In the genomic region with DNA sequence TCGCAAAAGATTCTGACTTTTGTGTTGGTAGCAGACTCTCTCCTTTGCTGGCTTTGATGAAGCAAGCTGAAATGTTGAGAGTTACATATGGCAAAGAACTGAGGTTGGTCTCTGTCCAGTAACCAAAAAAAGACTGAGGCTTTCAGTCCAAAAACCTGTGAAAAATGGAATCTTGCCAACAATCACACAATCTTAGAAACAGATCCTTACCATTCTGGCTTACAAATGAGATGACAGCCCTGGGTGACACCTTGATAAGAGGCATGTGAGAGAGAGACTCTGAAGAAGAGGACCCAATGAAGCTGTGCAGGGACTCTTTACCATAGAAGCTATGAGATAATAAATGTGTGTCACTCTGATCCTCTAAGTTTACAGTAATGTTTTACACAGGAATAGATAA, we compare ENCODE assay signal across 33 cellular contexts.
"Had no signal": no experiment of that assay in that cellular context is flagged by ENCODE, and none has a peak within 500 bp of the region (broad histone marks: within the 10 kb centered on the region; RNA-seq: fewer than 3 reads in every experiment).

No MANE protein-coding gene starts in this region.

- H3K36me3 ChIP-seq: brain microvascular endothelial cell, MG63, SJSA1 had no signal

- H3K4me1 ChIP-seq: SJSA1 had no signal

- H3K4me3 ChIP-seq: MG63, SJSA1 had no signal

- H3K27ac Mint-ChIP-seq: activated CD4-positive, alpha-beta memory T cell treated with anti-CD3 and anti-CD28 coated beads for 36 hours; activated naive CD4-positive, alpha-beta T cell treated with anti-CD3 and anti-CD28 coated beads, Interleukin-2, amount 10 ng/mL, durations not matched to agents 7 days and 5 days; activated naive CD8-positive, alpha-beta T cell; activated naive CD8-positive, alpha-beta T cell treated with anti-CD3 and anti-CD28 coated beads, Interleukin-2, amount 50 U/mL, for 24 hours; activated T-helper 1 cell treated with anti-CD3 and anti-CD28 coated beads, Interleukin-12 subunit alpha, Interleukin-12 subunit beta, Interleukin-2, Interleukin-4 antibody, amounts not matched to agents 30 ng/mL and 10 ng/mL and 1 ng/mL, durations not matched to agents 14 hours and 24 hours and 36 hours; T-helper 1 cell treated with Interleukin-12 subunit alpha and Interleukin-12 subunit beta and Interleukin-4 antibody, amounts not matched to agents 30 μg/mL and 1 μg/mL, for 36 hours; T-helper 2 cell treated with Interferon-gamma antibody and Interleukin-4, amounts not matched to agents 5 μg/mL and 100 μg/mL, for 36 hours; WTC11 had no signal

- DNase-seq: activated CD4-positive, alpha-beta memory T cell treated with anti-CD3 and anti-CD28 coated beads for 36 hours; activated CD4-positive, alpha-beta T cell treated with anti-CD3 and anti-CD28 coated beads for 4 hours; activated CD4-positive, alpha-beta T cell treated with anti-CD3 and anti-CD28 coated beads, Interleukin-2, amount 50 U/mL, for 1 hour; activated CD4-positive, CD25-positive, alpha-beta regulatory T cell treated with anti-CD3 and anti-CD28 coated beads, Interleukin-2, amount 50 U/mL, for 72 hours; activated CD8-positive, alpha-beta memory T cell treated with anti-CD3 and anti-CD28 coated beads, Interleukin-2, amount 50 U/mL, for 4 hours; activated effector memory CD4-positive, alpha-beta T cell treated with Interleukin-2 at 50 U/mL for 16 hours; activated naive CD4-positive, alpha-beta T cell treated with anti-CD3 and anti-CD28 coated beads, Interleukin-2, amount 10 ng/mL, durations not matched to agents 7 days and 5 days; activated naive CD8-positive, alpha-beta T cell treated with anti-CD3 and anti-CD28 coated beads, Interleukin-2, amount 50 U/mL, for 24 hours; activated T-cell treated with anti-CD3 and anti-CD28 coated beads for 4 hours; activated T-cell treated with anti-CD3 and anti-CD28 coated beads, Interleukin-2, amount 50 U/mL, for 4 hours; brain microvascular endothelial cell; central memory CD4-positive, alpha-beta T cell; Karpas-422; KBM-7; MG63; NCI-H1048; NCI-H1436 treated with DMSO at 0.1 percent for 48 hours; NCI-H1694 treated with DMSO at 0.1 percent for 48 hours; NCI-H2029 treated with DMSO at 0.1 percent for 48 hours; NCI-H2107; NCI-H2171; NCI-H524; NCI-H69; NCI-H82; SHP77 treated with DMSO at 0.1 percent for 48 hours; SK-N-SH had no signal

- H3K4me3 Mint-ChIP-seq: activated CD4-positive, alpha-beta memory T cell treated with anti-CD3 and anti-CD28 coated beads for 36 hours; activated naive CD4-positive, alpha-beta T cell treated with anti-CD3 and anti-CD28 coated beads, Interleukin-2, amount 10 ng/mL, durations not matched to agents 7 days and 5 days; activated naive CD8-positive, alpha-beta T cell; activated naive CD8-positive, alpha-beta T cell treated with anti-CD3 and anti-CD28 coated beads, Interleukin-2, amount 50 U/mL, for 24 hours; activated T-cell treated with anti-CD3 and anti-CD28 coated beads, Interleukin-2, amount 50 U/mL, for 4 hours; activated T-helper 1 cell treated with anti-CD3 and anti-CD28 coated beads, Interleukin-12 subunit alpha, Interleukin-12 subunit beta, Interleukin-2, Interleukin-4 antibody, amounts not matched to agents 30 ng/mL and 10 ng/mL and 1 ng/mL, durations not matched to agents 14 hours and 24 hours and 36 hours; T-helper 1 cell treated with Interleukin-12 subunit alpha and Interleukin-12 subunit beta and Interleukin-4 antibody, amounts not matched to agents 30 μg/mL and 1 μg/mL, for 36 hours; T-helper 2 cell treated with Interferon-gamma antibody and Interleukin-4, amounts not matched to agents 5 μg/mL and 100 μg/mL, for 36 hours; WTC11 had no signal

- H3K9me3 Mint-ChIP-seq: activated CD4-positive, alpha-beta memory T cell treated with anti-CD3 and anti-CD28 coated beads for 36 hours; activated naive CD4-positive, alpha-beta T cell treated with anti-CD3 and anti-CD28 coated beads, Interleukin-2, amount 10 ng/mL, durations not matched to agents 7 days and 5 days; activated naive CD8-positive, alpha-beta T cell treated with anti-CD3 and anti-CD28 coated beads, Interleukin-2, amount 50 U/mL, for 24 hours; activated T-cell treated with anti-CD3 and anti-CD28 coated beads, Interleukin-2, amount 50 U/mL, for 4 hours; activated T-helper 1 cell treated with anti-CD3 and anti-CD28 coated beads, Interleukin-12 subunit alpha, Interleukin-12 subunit beta, Interleukin-2, Interleukin-4 antibody, amounts not matched to agents 30 ng/mL and 10 ng/mL and 1 ng/mL, durations not matched to agents 14 hours and 24 hours and 36 hours; T-helper 1 cell treated with Interleukin-12 subunit alpha and Interleukin-12 subunit beta and Interleukin-4 antibody, amounts not matched to agents 30 μg/mL and 1 μg/mL, for 36 hours; T-helper 2 cell treated with Interferon-gamma antibody and Interleukin-4, amounts not matched to agents 5 μg/mL and 100 μg/mL, for 36 hours; WTC11 had no signal

- ATAC-seq: activated naive CD8-positive, alpha-beta T cell treated with anti-CD3 and anti-CD28 coated beads, Interleukin-2, amount 50 U/mL, for 24 hours; activated T-cell treated with anti-CD3 and anti-CD28 coated beads, Interleukin-2, amount 50 U/mL, for 4 hours; Panc1; WTC11 had no signal

- H3K27me3 Mint-ChIP-seq: activated CD4-positive, alpha-beta memory T cell treated with anti-CD3 and anti-CD28 coated beads for 36 hours; activated naive CD4-positive, alpha-beta T cell treated with anti-CD3 and anti-CD28 coated beads, Interleukin-2, amount 10 ng/mL, durations not matched to agents 7 days and 5 days had no signal

- H3K9me3 ChIP-seq: MG63, SJSA1, SK-N-SH had no signal

- H3K27me3 ChIP-seq: brain microvascular endothelial cell, MG63, SJSA1 had no signal

- H3K4me1 Mint-ChIP-seq: activated naive CD4-positive, alpha-beta T cell treated with anti-CD3 and anti-CD28 coated beads, Interleukin-2, amount 10 ng/mL, durations not matched to agents 7 days and 5 days; activated naive CD8-positive, alpha-beta T cell treated with anti-CD3 and anti-CD28 coated beads, Interleukin-2, amount 50 U/mL, for 24 hours had no signal

- H3K27ac ChIP-seq: brain microvascular endothelial cell, SJSA1 had no signal

- H3K36me3 Mint-ChIP-seq: activated CD4-positive, alpha-beta memory T cell treated with anti-CD3 and anti-CD28 coated beads for 36 hours; activated naive CD4-positive, alpha-beta T cell treated with anti-CD3 and anti-CD28 coated beads, Interleukin-2, amount 10 ng/mL, durations not matched to agents 7 days and 5 days; activated naive CD8-positive, alpha-beta T cell; WTC11 had no signal
